Comparison of ENCODE assay signal across 20 cellular contexts in the genomic region with DNA sequence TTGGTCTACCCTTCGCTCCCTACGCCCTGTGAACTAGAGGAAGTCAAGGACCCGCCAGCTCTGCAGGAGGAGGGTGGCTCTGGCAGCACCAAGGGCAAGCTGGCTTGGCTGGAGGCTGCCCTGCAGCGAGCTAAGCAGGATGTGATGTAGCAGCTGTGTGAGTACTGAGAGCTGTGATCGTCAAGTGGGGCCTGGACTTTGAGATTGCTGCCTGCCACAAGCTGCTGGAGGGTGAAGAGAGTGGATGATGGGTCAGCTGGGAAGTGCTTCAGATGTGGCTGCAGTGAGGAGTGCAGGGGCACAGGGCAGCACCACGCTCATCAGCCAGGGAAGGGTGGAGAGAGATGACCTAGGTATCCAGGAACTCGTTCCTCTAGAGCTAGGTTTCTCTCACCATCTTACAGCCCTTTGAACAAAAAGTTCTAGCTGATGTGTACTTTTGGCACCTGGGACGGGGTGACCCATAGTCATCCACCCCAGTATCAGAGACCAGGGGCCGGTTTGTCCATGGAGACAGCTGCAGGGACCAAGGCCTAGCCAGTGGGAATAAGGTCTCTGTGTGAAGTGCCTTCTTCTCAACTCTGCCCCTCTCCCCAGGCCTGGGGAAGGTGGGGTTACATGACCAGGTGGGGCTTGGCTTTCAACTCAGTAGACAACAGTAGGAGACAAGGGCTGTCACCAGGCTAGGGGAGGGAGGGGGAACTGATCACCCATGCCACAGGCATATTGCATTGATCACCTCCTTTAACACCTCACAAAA. TPM values are rescaled to one million over a fixed set of nuclear protein-coding genes. Genes with fewer than 3 reads are reported as not detected.
DNase-seq lines count a peak whose midpoint lies in the region; ATAC-seq, FAIRE-seq and TF ChIP-seq lines count a peak whose summit lies in the region.
"Had no signal": no experiment of that assay in that cellular context is flagged by ENCODE, and none has a peak within 500 bp of the region (broad histone marks: within the 10 kb centered on the region; RNA-seq: fewer than 3 reads in every experiment).

No MANE protein-coding gene starts in this region.

- TF ChIP-seq CTCF in RWPE1 (conservative IDR thresholded peaks at IDR 0.05; ENCODE audit: low read depth) (no peak), kidney (IDR thresholded peaks at IDR 0.05; ENCODE audit: borderline replicate concordance, extremely low read depth, insufficient read depth) (no peak)

- H3K27ac Mint-ChIP-seq in activated naive CD4-positive, alpha-beta T cell treated with anti-CD3 and anti-CD28 coated beads, Interleukin-2, amount 10 ng/mL, durations not matched to agents 7 days and 5 days: no peak overlapping the region
- H3K27ac Mint-ChIP-seq: activated naive CD4-positive, alpha-beta T cell treated with anti-CD3 and anti-CD28 coated beads, Interleukin-2, amount 50 U/mL, for 24 hours had no signal

- H3K36me3 Mint-ChIP-seq in activated naive CD4-positive, alpha-beta T cell treated with anti-CD3 and anti-CD28 coated beads, Interleukin-2, amount 10 ng/mL, durations not matched to agents 7 days and 5 days: no peaks in the 10 kb centered on the region
- H3K36me3 Mint-ChIP-seq: activated naive CD4-positive, alpha-beta T cell treated with anti-CD3 and anti-CD28 coated beads, Interleukin-2, amount 50 U/mL, for 24 hours had no signal

- POLR2A ChIA-PET in RWPE1 (lab: Yijun Ruan, JAX; ENCODE audit: low non-redundant PET): no interaction called here

- intact Hi-C loops in kidney (cut with DNase I): no loop called here

- CTCF ChIA-PET in activated naive CD4-positive, alpha-beta T cell treated with anti-CD3 and anti-CD28 coated beads, Interleukin-2, amount 10 ng/mL, durations not matched to agents 7 days and 5 days (lab: Charles Lee): interaction anchor here (0.8 to 7.1 kb wide), 11 partner anchors 9 to 120 kb away, joined by 3 to 89 read pairs (median 8); no protein-coding TSS in a partner anchor
- CTCF ChIA-PET in RWPE1 (lab: Yijun Ruan, JAX): interaction anchor here (0.6 to 3.5 kb wide), 8 partner anchors 8 to 130 kb away, joined by 3 to 16 read pairs (median 3); partner anchors contain the start of gene KRT83

- peak overlapping the region; percentile 17; the same call in 1 of the 2 replicates for H3K27ac ChIP-seq in RWPE1
- H3K27ac ChIP-seq in kidney (ENCODE audit: low read depth in 2 of 2, low read length in 2 of 2): no peak overlapping the region
- H3K27ac ChIP-seq: cardiac muscle cell, right lobe of liver had no signal

- FAIRE-seq in kidney (lab: Jason Lieb, UNC) (no peak), H54 (lab: Jason Lieb, UNC) (no peak)

- H3K9me3 ChIP-seq in kidney (ENCODE audit: control insufficient read depth in 1 of 2, low read length in 2 of 2): no peaks in the 10 kb centered on the region
- H3K9me3 ChIP-seq: right lobe of liver had no signal

- H3K36me3 ChIP-seq in kidney (ENCODE audit: control insufficient read depth in 1 of 2, insufficient read depth in 2 of 2, low read length in 2 of 2): no peaks in the 10 kb centered on the region
- H3K36me3 ChIP-seq: cardiac muscle cell, right lobe of liver had no signal

- no peak overlapping the region for H3K4me3 ChIP-seq in kidney (ENCODE audit: low read length in 2 of 2)
- H3K4me3 ChIP-seq: cardiac muscle cell, right lobe of liver had no signal

- no peak for ATAC-seq in GM19035 (IDR thresholded peaks at IDR 0.05; ENCODE audit: unreplicated experiment)
- ATAC-seq: right lobe of liver had no signal

- no peaks in the 10 kb centered on the region for H3K9me3 Mint-ChIP-seq in activated naive CD4-positive, alpha-beta T cell treated with anti-CD3 and anti-CD28 coated beads, Interleukin-2, amount 10 ng/mL, durations not matched to agents 7 days and 5 days
- H3K9me3 Mint-ChIP-seq: activated naive CD4-positive, alpha-beta T cell treated with anti-CD3 and anti-CD28 coated beads, Interleukin-2, amount 50 U/mL, for 24 hours had no signal

- peaks cover 9% of the 10 kb centered on the region for H3K4me1 Mint-ChIP-seq in activated naive CD4-positive, alpha-beta T cell treated with anti-CD3 and anti-CD28 coated beads, Interleukin-2, amount 10 ng/mL, durations not matched to agents 7 days and 5 days

- peaks cover 73% of the 10 kb centered on the region for H3K27me3 Mint-ChIP-seq in activated naive CD4-positive, alpha-beta T cell treated with anti-CD3 and anti-CD28 coated beads, Interleukin-2, amount 10 ng/mL, durations not matched to agents 7 days and 5 days
- H3K27me3 Mint-ChIP-seq: activated naive CD4-positive, alpha-beta T cell treated with anti-CD3 and anti-CD28 coated beads, Interleukin-2, amount 50 U/mL, for 24 hours had no signal

- H3K9ac ChIP-seq in kidney (ENCODE audit: low read length in 2 of 2): no peak overlapping the region

- no peak for TF ChIP-seq POLR2A in H54 (IDR thresholded peaks at IDR 0.05; ENCODE audit: low read depth, low read length)

- peaks cover 6 to 10% of the 10 kb centered on the region in 2 donors for H3K4me1 ChIP-seq in kidney (ENCODE audit: control insufficient read depth in 1 of 2, insufficient read depth in 1 of 2, low read depth in 1 of 2, low read length in 2 of 2)
- H3K4me1 ChIP-seq: right lobe of liver had no signal

- DNase-seq in activated naive CD4-positive, alpha-beta T cell treated with anti-CD3 and anti-CD28 coated beads, Interleukin-2, amount 10 ng/mL, durations not matched to agents 7 days and 5 days: peak; percentile 20
- no peak for DNase-seq in activated naive CD4-positive, alpha-beta T cell treated with anti-CD3 and anti-CD28 coated beads, Interleukin-2, amount 50 U/mL, for 16 hours
- DNase-seq in RWPE1 (ENCODE audit: low spot score) (no peak), kidney (peak; percentile 48), ureter (ENCODE audit: low spot score) (peak; percentile 41), NK-92 (lab: John Stamatoyannopoulos, UW; ENCODE audit: unreplicated experiment) (no peak), H54 (ENCODE audit: insufficient read length, low spot score) (no peak)
- DNase-seq: COR-L47; foreskin fibroblast; KG1; NCI-H146; NK-92 treated with Interleukin-12 subunit alpha and Interleukin-12 subunit beta, amount 100 ng/mL, for 24 hours; right lobe of liver; stimulated activated CD4-positive, alpha-beta T cell treated with anti-CD3 and anti-CD28 coated beads, Interleukin-4, amount 100 ng/mL, for 4 hours had no signal

- no peak overlapping the region for H3K4me3 Mint-ChIP-seq in activated naive CD4-positive, alpha-beta T cell treated with anti-CD3 and anti-CD28 coated beads, Interleukin-2, amount 10 ng/mL, durations not matched to agents 7 days and 5 days
- H3K4me3 Mint-ChIP-seq: activated naive CD4-positive, alpha-beta T cell treated with anti-CD3 and anti-CD28 coated beads, Interleukin-2, amount 50 U/mL, for 24 hours had no signal

RNA-seq across cellular contexts. Expression of gene KRT86, which starts 3.2 kb away (rescaled TPM):
- total RNA-seq in kidney (1.3 TPM), ureter (0.62 TPM)
- not detected for polyA plus RNA-seq in kidney (ENCODE audit: insufficient read depth, low read depth, low replicate concordance)
- total RNA-seq: activated CD8-positive, alpha-beta memory T cell treated with anti-CD3 and anti-CD28 coated beads for 36 hours; cardiac muscle cell; lung microvascular endothelial cell; right lobe of liver; SK-MEL-5 had no signal

RNA-seq across cellular contexts. Expression of gene KRT81, which starts 13.7 kb away (rescaled TPM):
- not detected for total RNA-seq in kidney
- not detected for polyA plus RNA-seq in kidney (ENCODE audit: insufficient read depth, low read depth, low replicate concordance)
- not detected for total RNA-seq in ureter
- total RNA-seq: activated CD8-positive, alpha-beta memory T cell treated with anti-CD3 and anti-CD28 coated beads for 36 hours; cardiac muscle cell; lung microvascular endothelial cell had no signal
- polyA plus RNA-seq: cardiac muscle cell had no signal

RNA-seq across cellular contexts. Expression of gene KRT83, which starts 43.5 kb away (rescaled TPM):
- total RNA-seq in kidney (not detected), ureter (not detected)
- polyA plus RNA-seq in kidney (ENCODE audit: insufficient read depth, low read depth, low replicate concordance): not detected
- total RNA-seq: activated CD8-positive, alpha-beta memory T cell treated with anti-CD3 and anti-CD28 coated beads for 36 hours; cardiac muscle cell; lung microvascular endothelial cell; right lobe of liver; SK-MEL-5 had no signal
- polyA plus RNA-seq: cardiac muscle cell had no signal

RNA-seq across cellular contexts. Expression of gene KRT7, which starts 44.6 kb away (rescaled TPM):
- 1,490 TPM for total RNA-seq in kidney
- 173 TPM for polyA plus RNA-seq in kidney (ENCODE audit: insufficient read depth, low read depth, low replicate concordance)
- total RNA-seq in ureter: 2,511 TPM
- total RNA-seq: SK-MEL-5 had no signal

Comparison
In these comparisons a context has a peak if more than half of its experiments do, and no peak if none do; other contexts are left out.
1. DNase-seq: peak in activated naive CD4-positive, alpha-beta T cell treated with anti-CD3 and anti-CD28 coated beads, Interleukin-2, amount 10 ng/mL, durations not matched to agents 7 days and 5 days (single experiment), kidney (single experiment) and ureter (single experiment); none in activated naive CD4-positive, alpha-beta T cell treated with anti-CD3 and anti-CD28 coated beads, Interleukin-2, amount 50 U/mL, for 16 hours (single experiment), RWPE1 (single experiment), NK-92 (single experiment) and H54 (single experiment).